In the genomic region with DNA sequence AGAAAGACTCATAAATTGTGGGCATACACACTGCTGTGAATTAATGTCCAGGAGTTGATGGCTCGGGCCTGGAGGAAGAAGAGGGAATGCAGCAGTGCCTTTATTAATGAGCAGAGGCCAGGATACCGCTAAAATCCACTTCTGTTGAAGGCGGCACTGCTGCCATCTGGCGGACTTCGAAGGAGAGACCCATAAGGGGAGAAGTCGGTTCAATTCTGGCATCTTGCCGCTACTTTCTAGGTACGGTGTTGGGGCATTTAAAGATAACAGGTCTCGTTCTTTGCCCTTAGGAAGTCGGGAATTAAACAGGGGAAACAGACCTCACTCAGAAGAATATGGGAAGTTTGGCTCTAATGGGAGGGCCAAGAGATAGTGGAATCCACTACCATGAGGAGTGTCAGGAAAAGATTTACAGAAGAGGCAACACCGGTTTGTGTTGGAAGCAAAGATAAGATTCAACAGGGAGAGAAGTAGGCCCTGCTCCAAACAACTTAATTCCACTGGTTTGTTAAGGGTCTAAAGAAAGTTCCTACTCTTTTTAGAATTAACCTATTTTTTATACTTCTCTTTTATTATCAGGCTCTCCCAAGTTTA, we compare ENCODE assay signal across 8 cellular contexts.
DNase-seq lines count a peak whose midpoint lies in the region; ATAC-seq and TF ChIP-seq lines count a peak whose summit lies in the region.

No MANE protein-coding gene starts in this region.

- H3K9me3 ChIP-seq in DOHH2 (ENCODE audit: control insufficient read depth, insufficient read depth, low read length): no peaks in the 10 kb centered on the region
- no peaks in the 10 kb centered on the region for H3K9me3 ChIP-seq in OCI-LY1 (ENCODE audit: low read length)
- H3K9me3 ChIP-seq in adipocyte (ENCODE audit: control insufficient read depth, low read length): no peaks in the 10 kb centered on the region
- H3K9me3 ChIP-seq in iPS DF 6.9 (ENCODE audit: control insufficient read depth, insufficient read depth, low read length): no peaks in the 10 kb centered on the region
- no peaks in the 10 kb centered on the region for H3K9me3 ChIP-seq in CD8-positive, alpha-beta memory T cell (ENCODE audit: low read length)

- H3K4me3 Mint-ChIP-seq in CD8-positive, alpha-beta memory T cell: no peak overlapping the region

- CTCF ChIA-PET in CD8-positive, alpha-beta memory T cell (lab: Charles Lee): no interaction called here

- POLR2A ChIA-PET in CD8-positive, alpha-beta memory T cell (lab: Charles Lee): no interaction called here

- H3K4me3 ChIP-seq in DOHH2 (ENCODE audit: low read length) (no peak overlapping the region), OCI-LY1 (ENCODE audit: low read depth, low read length, poor library complexity, severe bottlenecking) (no peak overlapping the region), adipocyte (ENCODE audit: low read length) (no peak overlapping the region), iPS DF 6.9 (ENCODE audit: low read length) (no peak overlapping the region)
- H3K4me3 ChIP-seq in CD8-positive, alpha-beta memory T cell (ENCODE audit: low read length): no peak overlapping the region

- no peaks in the 10 kb centered on the region for H4K20me1 ChIP-seq in DOHH2 (ENCODE audit: control insufficient read depth, insufficient read depth, low read depth, low read length)
- H4K20me1 ChIP-seq in OCI-LY1 (ENCODE audit: insufficient read depth, low read length): no peaks in the 10 kb centered on the region

- H3K4me1 ChIP-seq in DOHH2 (ENCODE audit: control insufficient read depth, low read length): no peaks in the 10 kb centered on the region
- no peaks in the 10 kb centered on the region for H3K4me1 ChIP-seq in OCI-LY1 (ENCODE audit: insufficient read depth, low read length, severe bottlenecking)
- H3K4me1 ChIP-seq in adipocyte (ENCODE audit: control insufficient read depth, insufficient read depth, low read length): peaks cover 1% of the 10 kb centered on the region
- no peaks in the 10 kb centered on the region for H3K4me1 ChIP-seq in iPS DF 6.9 (ENCODE audit: control insufficient read depth, insufficient read depth, low read length)
- no peaks in the 10 kb centered on the region for H3K4me1 ChIP-seq in CD8-positive, alpha-beta memory T cell (ENCODE audit: insufficient read depth, low read length)

- ATAC-seq in GM19372 (IDR thresholded peaks at IDR 0.05; ENCODE audit: low read depth, unreplicated experiment) (peak; percentile 84), HG03442 (IDR thresholded peaks at IDR 0.05; ENCODE audit: unreplicated experiment) (peak; percentile 89)

- WGBS in iPS DF 6.9 (ENCODE audit: insufficient coverage, insufficient read length): no CpG with 5 or more reads among the region's 11 CpGs

- H3K79me2 ChIP-seq in DOHH2 (ENCODE audit: control insufficient read depth, low read length) (no peaks in the 10 kb centered on the region), OCI-LY1 (ENCODE audit: insufficient read depth, low read length) (no peaks in the 10 kb centered on the region)

- peaks cover 4 to 6% (median 5%) of the 10 kb centered on the region in 3 donors for H3K4me1 Mint-ChIP-seq in CD8-positive, alpha-beta memory T cell

- TF ChIP-seq CTCF in DOHH2 (IDR thresholded peaks at IDR 0.05; ENCODE audit: low read depth, low read length, poor library complexity, severe bottlenecking): peak; percentile 55
- TF ChIP-seq CTCF in OCI-LY1 (IDR thresholded peaks at IDR 0.05; ENCODE audit: low read length): peak; percentile 79

- no peak overlapping the region for H3K27ac Mint-ChIP-seq in CD8-positive, alpha-beta memory T cell

- H3K27me3 ChIP-seq in DOHH2 (ENCODE audit: control insufficient read depth, low read length) (no peaks in the 10 kb centered on the region), OCI-LY1 (ENCODE audit: insufficient read depth, low read length) (no peaks in the 10 kb centered on the region), adipocyte (replicated peaks; ENCODE audit: control insufficient read depth, insufficient read depth, low read length) (no peaks in the 10 kb centered on the region), iPS DF 6.9 (ENCODE audit: control insufficient read depth, insufficient read depth, low read length) (no peaks in the 10 kb centered on the region)
- no peaks in the 10 kb centered on the region for H3K27me3 ChIP-seq in CD8-positive, alpha-beta memory T cell (ENCODE audit: insufficient read depth, low read length, poor library complexity, severe bottlenecking)

- H3K27me3 Mint-ChIP-seq in CD8-positive, alpha-beta memory T cell: peaks cover 4 to 9% of the 10 kb centered on the region in 2 donors

- DNase-seq in adipocyte (ENCODE audit: low read depth): peak; percentile 79
- DNase-seq in iPS DF 6.9 (ENCODE audit: low read depth, low spot score): peak; percentile 64
- peak; percentile 30 to 32 for DNase-seq in stimulated activated CD4-positive, alpha-beta T cell treated with anti-CD3 and anti-CD28 coated beads, Interleukin-2, amount 100 ng/mL, for 48 hours
- DNase-seq in CD8-positive, alpha-beta memory T cell: no peak

- H2AFZ ChIP-seq in OCI-LY1 (ENCODE audit: low read length): no peak overlapping the region

- H3F3A ChIP-seq in DOHH2 (ENCODE audit: control insufficient read depth, insufficient read depth): no peaks in the 10 kb centered on the region
- no peaks in the 10 kb centered on the region for H3F3A ChIP-seq in OCI-LY1 (ENCODE audit: insufficient read depth, low read length)

- H3K36me3 ChIP-seq in DOHH2 (ENCODE audit: control insufficient read depth, low read length): no peaks in the 10 kb centered on the region
- no peaks in the 10 kb centered on the region for H3K36me3 ChIP-seq in OCI-LY1 (ENCODE audit: insufficient read depth, low read length)
- H3K36me3 ChIP-seq in adipocyte (ENCODE audit: control insufficient read depth, insufficient read depth, low read length, severe bottlenecking): no peaks in the 10 kb centered on the region
- H3K36me3 ChIP-seq in iPS DF 6.9 (ENCODE audit: control insufficient read depth, insufficient read depth, low read length): no peaks in the 10 kb centered on the region
- H3K36me3 ChIP-seq in CD8-positive, alpha-beta memory T cell (ENCODE audit: insufficient read depth, low read length): no peaks in the 10 kb centered on the region

- H3K9ac ChIP-seq in OCI-LY1 (ENCODE audit: low read length) (no peak overlapping the region), adipocyte (ENCODE audit: low read length) (no peak overlapping the region)

- H3K9me2 ChIP-seq in DOHH2 (replicated peaks; ENCODE audit: control insufficient read depth, low read length): no peaks in the 10 kb centered on the region
- H3K9me2 ChIP-seq in OCI-LY1 (ENCODE audit: low read depth, low read length): no peaks in the 10 kb centered on the region

- no peaks in the 10 kb centered on the region for H3K36me3 Mint-ChIP-seq in CD8-positive, alpha-beta memory T cell

- H3K27ac ChIP-seq in DOHH2 (ENCODE audit: low read depth, low read length): no peak overlapping the region
- H3K27ac ChIP-seq in OCI-LY1 (ENCODE audit: low read depth, low read length, poor library complexity, severe bottlenecking): no peak overlapping the region
- no peak overlapping the region for H3K27ac ChIP-seq in iPS DF 6.9 (ENCODE audit: low read length)
- H3K27ac ChIP-seq in CD8-positive, alpha-beta memory T cell (ENCODE audit: low read depth, low read length): no peak overlapping the region

- no peak overlapping the region for H3K4me2 ChIP-seq in DOHH2 (ENCODE audit: low read length)
- no peak overlapping the region for H3K4me2 ChIP-seq in OCI-LY1 (ENCODE audit: low read length)

- peaks cover 0 to 1% (median 0%) of the 10 kb centered on the region in 5 donors for H3K9me3 Mint-ChIP-seq in CD8-positive, alpha-beta memory T cell

Comparison
In these comparisons a context has a peak if more than half of its experiments do, and no peak if none do; other contexts are left out.
1. DNase-seq: peak in adipocyte (single experiment), iPS DF 6.9 (single experiment) and stimulated activated CD4-positive, alpha-beta T cell treated with anti-CD3 and anti-CD28 coated beads, Interleukin-2, amount 100 ng/mL, for 48 hours (2 of 2); none in CD8-positive, alpha-beta memory T cell (0 of 5).